ENCODE assay signal across 9 cellular contexts in the genomic region with DNA sequence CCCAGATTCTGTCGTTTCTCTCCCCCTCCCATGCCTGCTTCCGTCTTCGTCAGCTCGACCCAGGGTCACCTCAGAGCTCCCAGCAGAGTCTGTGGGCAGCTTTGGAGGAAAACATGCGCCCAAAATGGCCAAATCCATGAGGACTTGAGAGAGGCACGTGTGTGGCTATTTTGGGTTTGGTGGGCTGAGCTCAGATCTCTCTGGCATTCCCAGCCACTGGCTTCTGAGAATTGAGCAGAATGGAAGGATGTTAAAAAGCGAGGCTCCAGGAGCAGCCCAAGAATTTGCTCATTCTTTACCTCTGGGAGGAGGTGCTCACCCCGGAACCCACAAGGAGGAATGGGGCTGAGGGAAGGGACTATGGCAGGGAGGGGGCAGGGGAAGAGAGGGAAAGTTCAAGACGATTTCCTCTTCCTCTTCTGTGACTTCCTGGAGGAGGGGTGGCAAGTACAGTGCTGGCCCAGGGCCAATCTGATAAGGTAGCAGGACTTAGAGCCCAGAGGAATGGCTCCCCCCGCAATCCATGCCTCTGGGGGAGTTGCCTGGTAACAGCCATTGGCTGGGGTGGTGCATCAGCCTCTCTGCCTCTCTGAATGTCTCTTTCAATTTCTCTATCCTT. TPM values are rescaled to one million over a fixed set of nuclear protein-coding genes. Genes with fewer than 3 reads are reported as not detected.
DNase-seq lines count a peak whose midpoint lies in the region; ATAC-seq and TF ChIP-seq lines count a peak whose summit lies in the region.
"Had no signal": no experiment of that assay in that cellular context is flagged by ENCODE, and none has a peak within 500 bp of the region (broad histone marks: within the 10 kb centered on the region; RNA-seq: fewer than 3 reads in every experiment).

No MANE protein-coding gene starts in this region.

- CTCF ChIA-PET in HEK293 (lab: Yijun Ruan, JAX): interaction anchor here (0.7 to 1.1 kb wide), 2 partner anchors 9 to 106 kb away, joined by 3 read pairs; no protein-coding TSS in a partner anchor

- intact Hi-C loops in left ventricle myocardium superior (cut with micrococcal nuclease): no loop called here

- H3K9me3 ChIP-seq in HEK293 (ENCODE audit: control insufficient read depth, insufficient read depth, low read depth, low read length) (no peaks in the 10 kb centered on the region), adipocyte (ENCODE audit: control insufficient read depth, low read length) (no peaks in the 10 kb centered on the region), skeletal muscle satellite cell (replicated peaks; ENCODE audit: low read length) (no peaks in the 10 kb centered on the region)

- peak; percentile 87 for ATAC-seq in left ventricle myocardium superior

- DNase-seq in adipocyte (ENCODE audit: low read depth): peak; percentile 41
- DNase-seq in left ventricle myocardium superior: peak; percentile 82
- no peak for DNase-seq in epidermal melanocyte (ENCODE audit: insufficient read length, low spot score)
- DNase-seq in cortex of kidney (lab: John Stamatoyannopoulos, UW): no peak
- no peak for DNase-seq in stimulated activated CD4-positive, alpha-beta T cell treated with anti-CD3 and anti-CD28 coated beads, Interleukin-4, amount 100 ng/mL, for 24 hours
- DNase-seq in glomerular visceral epithelial cell (ENCODE audit: extremely low spot score): no peak
- DNase-seq: hypothalamus had no signal

- H3K27me3 ChIP-seq in adipocyte (replicated peaks; ENCODE audit: control insufficient read depth, insufficient read depth, low read length): no peaks in the 10 kb centered on the region
- H3K27me3 ChIP-seq in skeletal muscle satellite cell (ENCODE audit: control insufficient read depth, insufficient read depth, low read length): no peaks in the 10 kb centered on the region

- H3K4me1 ChIP-seq in HEK293 (ENCODE audit: control insufficient read depth, insufficient read depth, low read length) (peaks cover 4% of the 10 kb centered on the region), adipocyte (ENCODE audit: control insufficient read depth, insufficient read depth, low read length) (peaks cover 18% of the 10 kb centered on the region), skeletal muscle satellite cell (ENCODE audit: control insufficient read depth, insufficient read depth, low read length) (peaks cover 17% of the 10 kb centered on the region)

- H3K4me3 ChIP-seq in HEK293 (ENCODE audit: low read depth, low read length) (no peak overlapping the region), adipocyte (ENCODE audit: low read length) (peak overlapping the region; percentile 2), skeletal muscle satellite cell (ENCODE audit: low read length) (no peak overlapping the region)

- H3K4me2 ChIP-seq in skeletal muscle satellite cell (ENCODE audit: low read length): peak overlapping the region; percentile 58

- peak overlapping the region; percentile 7 for H3K9ac ChIP-seq in adipocyte (ENCODE audit: low read length)
- no peak overlapping the region for H3K9ac ChIP-seq in skeletal muscle satellite cell (ENCODE audit: low read depth, low read length)

- POLR2A ChIA-PET in HEK293 (lab: Yijun Ruan, JAX): interaction anchor here (0.6 kb wide), 1 partner anchor 23 kb away, joined by 7 read pairs; no protein-coding TSS in a partner anchor

- H3K27ac ChIP-seq in HEK293 (ENCODE audit: extremely low read depth, low read depth, low read length): no peak overlapping the region

- no peak for TF ChIP-seq CTCF in HEK293 (tag by site-specific recombination; IDR thresholded peaks at IDR 0.05)

- H3K36me3 ChIP-seq in HEK293 (ENCODE audit: control insufficient read depth in 2 of 2, insufficient read depth in 1 of 2, low read length in 2 of 2): no peaks in the 10 kb centered on the region
- H3K36me3 ChIP-seq in adipocyte (ENCODE audit: control insufficient read depth, insufficient read depth, low read length, severe bottlenecking): no peaks in the 10 kb centered on the region
- H3K36me3 ChIP-seq in skeletal muscle satellite cell (ENCODE audit: insufficient read depth, low read length): no peaks in the 10 kb centered on the region

TF ChIP-seq in HEK293, 187 proteins besides CTCF, POLR2A, EP300 and RAD21 (continues in another document):
- TF ChIP-seq ZNF670 (tag by site-specific recombination; IDR thresholded peaks at IDR 0.05; ENCODE audit: low read depth): no peak
- TF ChIP-seq, protein P1, sequence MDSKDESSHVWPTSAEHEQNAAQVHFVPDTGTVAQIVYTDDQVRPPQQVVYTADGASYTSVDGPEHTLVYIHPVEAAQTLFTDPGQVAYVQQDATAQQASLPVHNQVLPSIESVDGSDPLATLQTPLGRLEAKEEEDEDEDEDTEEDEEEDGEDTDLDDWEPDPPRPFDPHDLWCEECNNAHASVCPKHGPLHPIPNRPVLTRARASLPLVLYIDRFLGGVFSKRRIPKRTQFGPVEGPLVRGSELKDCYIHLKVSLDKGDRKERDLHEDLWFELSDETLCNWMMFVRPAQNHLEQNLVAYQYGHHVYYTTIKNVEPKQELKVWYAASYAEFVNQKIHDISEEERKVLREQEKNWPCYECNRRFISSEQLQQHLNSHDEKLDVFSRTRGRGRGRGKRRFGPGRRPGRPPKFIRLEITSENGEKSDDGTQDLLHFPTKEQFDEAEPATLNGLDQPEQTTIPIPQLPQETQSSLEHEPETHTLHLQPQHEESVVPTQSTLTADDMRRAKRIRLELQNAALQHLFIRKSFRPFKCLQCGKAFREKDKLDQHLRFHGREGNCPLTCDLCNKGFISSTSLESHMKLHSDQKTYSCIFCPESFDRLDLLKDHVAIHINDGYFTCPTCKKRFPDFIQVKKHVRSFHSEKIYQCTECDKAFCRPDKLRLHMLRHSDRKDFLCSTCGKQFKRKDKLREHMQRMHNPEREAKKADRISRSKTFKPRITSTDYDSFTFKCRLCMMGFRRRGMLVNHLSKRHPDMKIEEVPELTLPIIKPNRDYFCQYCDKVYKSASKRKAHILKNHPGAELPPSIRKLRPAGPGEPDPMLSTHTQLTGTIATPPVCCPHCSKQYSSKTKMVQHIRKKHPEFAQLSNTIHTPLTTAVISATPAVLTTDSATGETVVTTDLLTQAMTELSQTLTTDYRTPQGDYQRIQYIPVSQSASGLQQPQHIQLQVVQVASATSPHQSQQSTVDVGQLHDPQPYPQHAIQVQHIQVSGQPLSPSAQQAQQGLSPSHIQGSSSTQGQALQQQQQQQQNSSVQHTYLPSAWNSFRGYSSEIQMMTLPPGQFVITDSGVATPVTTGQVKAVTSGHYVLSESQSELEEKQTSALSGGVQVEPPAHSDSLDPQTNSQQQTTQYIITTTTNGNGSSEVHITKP (tag by site-specific recombination; IDR thresholded peaks at IDR 0.05): peak; percentile 47
- TF ChIP-seq, protein P2, sequence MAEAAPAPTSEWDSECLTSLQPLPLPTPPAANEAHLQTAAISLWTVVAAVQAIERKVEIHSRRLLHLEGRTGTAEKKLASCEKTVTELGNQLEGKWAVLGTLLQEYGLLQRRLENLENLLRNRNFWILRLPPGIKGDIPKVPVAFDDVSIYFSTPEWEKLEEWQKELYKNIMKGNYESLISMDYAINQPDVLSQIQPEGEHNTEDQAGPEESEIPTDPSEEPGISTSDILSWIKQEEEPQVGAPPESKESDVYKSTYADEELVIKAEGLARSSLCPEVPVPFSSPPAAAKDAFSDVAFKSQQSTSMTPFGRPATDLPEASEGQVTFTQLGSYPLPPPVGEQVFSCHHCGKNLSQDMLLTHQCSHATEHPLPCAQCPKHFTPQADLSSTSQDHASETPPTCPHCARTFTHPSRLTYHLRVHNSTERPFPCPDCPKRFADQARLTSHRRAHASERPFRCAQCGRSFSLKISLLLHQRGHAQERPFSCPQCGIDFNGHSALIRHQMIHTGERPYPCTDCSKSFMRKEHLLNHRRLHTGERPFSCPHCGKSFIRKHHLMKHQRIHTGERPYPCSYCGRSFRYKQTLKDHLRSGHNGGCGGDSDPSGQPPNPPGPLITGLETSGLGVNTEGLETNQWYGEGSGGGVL (tag by site-specific recombination; IDR thresholded peaks at IDR 0.05): peak; percentile 78
- TF ChIP-seq, protein P3, sequence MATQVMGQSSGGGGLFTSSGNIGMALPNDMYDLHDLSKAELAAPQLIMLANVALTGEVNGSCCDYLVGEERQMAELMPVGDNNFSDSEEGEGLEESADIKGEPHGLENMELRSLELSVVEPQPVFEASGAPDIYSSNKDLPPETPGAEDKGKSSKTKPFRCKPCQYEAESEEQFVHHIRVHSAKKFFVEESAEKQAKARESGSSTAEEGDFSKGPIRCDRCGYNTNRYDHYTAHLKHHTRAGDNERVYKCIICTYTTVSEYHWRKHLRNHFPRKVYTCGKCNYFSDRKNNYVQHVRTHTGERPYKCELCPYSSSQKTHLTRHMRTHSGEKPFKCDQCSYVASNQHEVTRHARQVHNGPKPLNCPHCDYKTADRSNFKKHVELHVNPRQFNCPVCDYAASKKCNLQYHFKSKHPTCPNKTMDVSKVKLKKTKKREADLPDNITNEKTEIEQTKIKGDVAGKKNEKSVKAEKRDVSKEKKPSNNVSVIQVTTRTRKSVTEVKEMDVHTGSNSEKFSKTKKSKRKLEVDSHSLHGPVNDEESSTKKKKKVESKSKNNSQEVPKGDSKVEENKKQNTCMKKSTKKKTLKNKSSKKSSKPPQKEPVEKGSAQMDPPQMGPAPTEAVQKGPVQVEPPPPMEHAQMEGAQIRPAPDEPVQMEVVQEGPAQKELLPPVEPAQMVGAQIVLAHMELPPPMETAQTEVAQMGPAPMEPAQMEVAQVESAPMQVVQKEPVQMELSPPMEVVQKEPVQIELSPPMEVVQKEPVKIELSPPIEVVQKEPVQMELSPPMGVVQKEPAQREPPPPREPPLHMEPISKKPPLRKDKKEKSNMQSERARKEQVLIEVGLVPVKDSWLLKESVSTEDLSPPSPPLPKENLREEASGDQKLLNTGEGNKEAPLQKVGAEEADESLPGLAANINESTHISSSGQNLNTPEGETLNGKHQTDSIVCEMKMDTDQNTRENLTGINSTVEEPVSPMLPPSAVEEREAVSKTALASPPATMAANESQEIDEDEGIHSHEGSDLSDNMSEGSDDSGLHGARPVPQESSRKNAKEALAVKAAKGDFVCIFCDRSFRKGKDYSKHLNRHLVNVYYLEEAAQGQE (tag by site-specific recombination; IDR thresholded peaks at IDR 0.05): no peak

RNA-seq across cellular contexts. Expression of a gene that starts 20.1 kb away (rescaled TPM):
- total RNA-seq in left ventricle myocardium superior: 159 TPM
- 5.8 and 15.9 TPM in 2 replicates for total RNA-seq in skeletal muscle satellite cell (2012; rRNA removed)

Comparison
In these comparisons a context has a peak if more than half of its experiments do, and no peak if none do; other contexts are left out.
1. DNase-seq: peak in adipocyte (single experiment) and left ventricle myocardium superior (single experiment); none in epidermal melanocyte (single experiment), cortex of kidney (single experiment), stimulated activated CD4-positive, alpha-beta T cell treated with anti-CD3 and anti-CD28 coated beads, Interleukin-4, amount 100 ng/mL, for 24 hours (single experiment) and glomerular visceral epithelial cell (single experiment).